Comparison of ENCODE assay signal across 21 cellular contexts in genomic region chr14:95538801-95539509, GRCh38. TPM values are rescaled to one million over a fixed set of nuclear protein-coding genes. Genes with fewer than 3 reads are reported as not detected.
A peak's percentile ranks its signal among the peaks of the same experiment; 100 is the strongest.
DNase-seq lines count a peak whose midpoint lies in the region; ATAC-seq, FAIRE-seq and TF ChIP-seq lines count a peak whose summit lies in the region.
"Had no signal": no experiment of that assay in that cellular context is flagged by ENCODE, and none has a peak within 500 bp of the region (broad histone marks: within the 10 kb centered on the region; RNA-seq: fewer than 3 reads in every experiment).

No MANE protein-coding gene starts in this region.

- H3K79me1 ChIP-seq in IMR-90 (ENCODE audit: low read depth in 1 of 2, low read length in 2 of 2) (peaks cover 45 to 64% of the 10 kb centered on the region in 2 experiments), mesenchymal stem cell (replicated peaks; ENCODE audit: low read length, poor library complexity, severe bottlenecking) (peaks cover 23% of the 10 kb centered on the region)

- peak overlapping the region; percentile 22; the same call in 1 of the 2 replicates for H2AK5ac ChIP-seq in IMR-90 (ENCODE audit: low read depth, low read length)
- H2AK5ac ChIP-seq in mesenchymal stem cell (ENCODE audit: low read length, severe bottlenecking) = no peak overlapping the region

- H4K91ac ChIP-seq in IMR-90 (ENCODE audit: insufficient read depth, low read depth, low read length) = no peak overlapping the region
- no peak overlapping the region for H4K91ac ChIP-seq in mesenchymal stem cell (ENCODE audit: low read length)

- peak overlapping the region; percentile 98; the same call in 1 of the 2 replicates for H3K9ac ChIP-seq in BLaER1
- H3K9ac ChIP-seq in IMR-90 (ENCODE audit: low read depth, low read length) = no peak overlapping the region
- peak overlapping the region; percentile 78 to 89; a peak in 3 of 4 replicates for H3K9ac ChIP-seq in K562 (ENCODE audit: insufficient read depth in 1 of 2, low read depth in 2 of 2, low read length in 2 of 2)
- H3K9ac ChIP-seq in mesenchymal stem cell (ENCODE audit: low read length) = no peak overlapping the region

- TF ChIP-seq POLR2A in IMR-90 (IDR thresholded peaks at IDR 0.05; ENCODE audit: low read depth, low read length) (no peak), K562 (conservative IDR thresholded peaks at IDR 0.05) (no peak)

- H3K23ac ChIP-seq in IMR-90 (ENCODE audit: low read depth, low read length) = no peak overlapping the region
- H3K23ac ChIP-seq in mesenchymal stem cell (ENCODE audit: low read length in 2 of 2) = no peak overlapping the region

- no peaks in the 10 kb centered on the region for H3K27me3 ChIP-seq in BLaER1
- H3K27me3 ChIP-seq in IMR-90 (ENCODE audit: control insufficient read depth, insufficient read depth, low read length) = no peaks in the 10 kb centered on the region
- H3K27me3 ChIP-seq in K562 (ENCODE audit: control insufficient read depth in 2 of 2, insufficient read depth in 2 of 2, low read length in 2 of 2) = no peaks in the 10 kb centered on the region
- H3K27me3 ChIP-seq in mesenchymal stem cell (ENCODE audit: control insufficient read depth in 1 of 2, insufficient read depth in 1 of 2, low read length in 2 of 2) = no peaks in the 10 kb centered on the region

- no peak overlapping the region for H2BK12ac ChIP-seq in mesenchymal stem cell (ENCODE audit: low read length in 2 of 2)

- TF ChIP-seq CTCF in IMR-90 (conservative IDR thresholded peaks at IDR 0.05; ENCODE audit: low read depth, low read length) (no peak), K562 (IDR thresholded peaks at IDR 0.05 in 2 of 3, conservative IDR thresholded peaks at IDR 0.05 in 1 of 3; ENCODE audit: insufficient read depth in 2 of 3, low read depth in 1 of 3, low read length in 3 of 3) (no peak)

- dilution Hi-C loops in IMR-90 (cut with HindIII; ENCODE audit: low sequenced_read_pairs, unreplicated experiment) = no loop called here

- TF ChIP-seq EP300 in K562 (IDR thresholded peaks at IDR 0.05; ENCODE audit: low read length) = no peak

- peaks cover 44% of the 10 kb centered on the region for H3K36me3 ChIP-seq in BLaER1
- peaks cover under 1% of the 10 kb centered on the region; the same call in 1 of the 2 replicates for H3K36me3 ChIP-seq in IMR-90 (ENCODE audit: control insufficient read depth, insufficient read depth, low read length)
- H3K36me3 ChIP-seq in K562 (ENCODE audit: control insufficient read depth, insufficient read depth, low read length) = peaks cover 16% of the 10 kb centered on the region; the same call in 2 of the 3 replicates
- H3K36me3 ChIP-seq in mesenchymal stem cell (ENCODE audit: control insufficient read depth in 1 of 2, insufficient read depth in 2 of 2, low read depth in 1 of 2, low read length in 2 of 2) = peaks cover 2 to 4% of the 10 kb centered on the region in 2 experiments

- H2BK120ac ChIP-seq in IMR-90 (ENCODE audit: low read depth, low read length) = no peak overlapping the region
- H2BK120ac ChIP-seq in mesenchymal stem cell (ENCODE audit: low read depth, low read length) = no peak overlapping the region

- peak; percentile 88 for FAIRE-seq in K562 (lab: Jason Lieb, UNC)
- FAIRE-seq: D721Med had no signal

- H4K20me1 ChIP-seq in BLaER1 (peaks cover 91% of the 10 kb centered on the region), IMR-90 (ENCODE audit: insufficient read depth, low read length) (peaks cover 42% of the 10 kb centered on the region), K562 (replicated peaks; ENCODE audit: control insufficient read depth, insufficient read depth, low read length) (peaks cover 23% of the 10 kb centered on the region; the same call in 1 of the 2 replicates)

- peaks cover 76% of the 10 kb centered on the region for H3K4me1 ChIP-seq in BLaER1
- 0 out of 2 replicates have a peak, but pooled peaks cover 7% of the 10 kb centered on the region for H3K4me1 ChIP-seq in IMR-90 (ENCODE audit: control insufficient read depth, insufficient read depth, low read length)
- H3K4me1 ChIP-seq in K562 (replicated peaks in 1 of 2; ENCODE audit: control insufficient read depth in 2 of 2, insufficient read depth in 2 of 2, low read length in 2 of 2) = peaks cover 12 to 50% of the 10 kb centered on the region in 2 experiments
- H3K4me1 ChIP-seq in mesenchymal stem cell (ENCODE audit: control insufficient read depth, insufficient read depth, low read depth, low read length) = peaks cover 7% of the 10 kb centered on the region

- H4K8ac ChIP-seq in IMR-90 (ENCODE audit: low read depth in 2 of 2, low read length in 2 of 2) (no peak overlapping the region), mesenchymal stem cell (ENCODE audit: low read length) (peak overlapping the region; percentile 16)

- H2BK20ac ChIP-seq in IMR-90 (ENCODE audit: low read depth, low read length) = no peak overlapping the region

- H2BK5ac ChIP-seq in IMR-90 (ENCODE audit: low read depth, low read length, poor library complexity, severe bottlenecking) = no peak overlapping the region
- H2BK5ac ChIP-seq in mesenchymal stem cell (ENCODE audit: low read depth, low read length, poor library complexity, severe bottlenecking) = no peak overlapping the region

- H2BK15ac ChIP-seq in IMR-90 (ENCODE audit: low read depth, low read length) = no peak overlapping the region
- H2BK15ac ChIP-seq in mesenchymal stem cell (ENCODE audit: low read depth, poor library complexity, severe bottlenecking) = no peak overlapping the region

- intact Hi-C loops in IMR-90 (cut with micrococcal nuclease) = loop anchor here (10.0 kb wide), 3 partner anchors 314 to 726 kb away; no protein-coding TSS in a partner anchor
- intact Hi-C loops in K562 (cut with micrococcal nuclease) = no loop called here

- POLR2A ChIA-PET in IMR-90 (lab: Charles Lee; ENCODE audit: unreplicated experiment) (interaction anchor here (0.6 kb wide), 1 partner anchor 1332 kb away, joined by 12 read pairs; no protein-coding TSS in a partner anchor), K562 (lab: Yijun Ruan, JAX) (interaction anchor here (0.6 to 1.3 kb wide), 7 partner anchors 13 to 844 kb away, joined by 3 to 5 read pairs (median 4); no protein-coding TSS in a partner anchor)

- H4K5ac ChIP-seq in IMR-90 (ENCODE audit: low read depth, low read length) = no peak overlapping the region

- H3K27ac ChIP-seq in BLaER1 = peak overlapping the region; percentile 93; the same call in 1 of the 2 replicates
- H3K27ac ChIP-seq in IMR-90 (ENCODE audit: insufficient read depth, low read length) = no peak overlapping the region
- H3K27ac ChIP-seq in K562 (ENCODE audit: extremely low read depth, low read depth, low read length) = peak overlapping the region; percentile 94
- H3K27ac ChIP-seq in mesenchymal stem cell (ENCODE audit: low read length, poor library complexity, severe bottlenecking) = no peak overlapping the region

- H3K4me3 ChIP-seq in BLaER1 (peak overlapping the region; percentile 99), IMR-90 (ENCODE audit: insufficient read depth, low read depth, low read length) (no peak overlapping the region), K562 (peak overlapping the region; percentile 25), mesenchymal stem cell (ENCODE audit: insufficient read depth in 1 of 2, low read depth in 1 of 2, low read length in 2 of 2) (no peak overlapping the region)

- H3K4me2 ChIP-seq in BLaER1 (peak overlapping the region; percentile 97), IMR-90 (ENCODE audit: low read depth, low read length) (no peak overlapping the region), K562 (ENCODE audit: insufficient read depth, low read length) (peak overlapping the region; percentile 100), mesenchymal stem cell (ENCODE audit: low read length, poor library complexity, severe bottlenecking) (no peak overlapping the region)

- in situ Hi-C loops in IMR-90 (cut with MboI; ENCODE audit: low sequenced_read_pairs) = loop anchor here (25.0 kb wide), 1 partner anchor 723 kb away; the partner anchor contains the start of gene BDKRB1
- in situ Hi-C loops in K562 (cut with MboI) = no loop called here

- ATAC-seq in IMR-90 (ENCODE audit: low read depth) (no peak), K562 (peak; percentile 3; the same call in 1 of the 3 replicates), GM21423 (IDR thresholded peaks at IDR 0.05; ENCODE audit: unreplicated experiment) (no peak), HG02981 (IDR thresholded peaks at IDR 0.05; ENCODE audit: unreplicated experiment) (no peak)
- ATAC-seq: Panc1, SK-N-SH treated with all-trans-retinoic acid at 6 μM for 48 hours had no signal

- CTCF ChIA-PET in IMR-90 (lab: Yijun Ruan, JAX) (interaction anchor here (0.9 kb wide), 1 partner anchor 12 kb away, joined by 3 read pairs; no protein-coding TSS in a partner anchor), K562 (lab: Yijun Ruan, JAX; ENCODE audit: low intra/inter-chr PET ratio) (no interaction called here)

- H3K4ac ChIP-seq in IMR-90 (ENCODE audit: low read depth, low read length) (no peak overlapping the region), mesenchymal stem cell (ENCODE audit: low read depth in 1 of 2, low read length in 2 of 2) (no peak overlapping the region)

- H2AK9ac ChIP-seq in IMR-90 (replicated peaks; ENCODE audit: low read depth, low read length, poor library complexity) = no peak overlapping the region

- no peak overlapping the region for H3K14ac ChIP-seq in IMR-90 (replicated peaks; ENCODE audit: low read depth, low read length)
- H3K14ac ChIP-seq in mesenchymal stem cell (ENCODE audit: low read length in 2 of 2) = no peak overlapping the region

- H3K18ac ChIP-seq in IMR-90 (ENCODE audit: low read depth, low read length) = no peak overlapping the region
- no peak overlapping the region for H3K18ac ChIP-seq in mesenchymal stem cell (ENCODE audit: low read depth in 1 of 2, low read length in 2 of 2)

- H3K9me1 ChIP-seq in IMR-90 (ENCODE audit: insufficient read depth, low read length) = peaks cover 14% of the 10 kb centered on the region
- H3K9me1 ChIP-seq in K562 (ENCODE audit: control insufficient read depth, insufficient read depth, low read length) = no peaks in the 10 kb centered on the region

- no peaks in the 10 kb centered on the region for H3K9me3 ChIP-seq in BLaER1
- no peaks in the 10 kb centered on the region for H3K9me3 ChIP-seq in IMR-90 (ENCODE audit: control insufficient read depth, insufficient read depth, low read length)
- no peaks in the 10 kb centered on the region for H3K9me3 ChIP-seq in K562 (replicated peaks; ENCODE audit: control insufficient read depth, insufficient read depth, low read depth, low read length)
- peaks cover under 1% of the 10 kb centered on the region for H3K9me3 ChIP-seq in mesenchymal stem cell (ENCODE audit: control insufficient read depth, low read length)

- no peak for TF ChIP-seq RAD21 in IMR-90 (IDR thresholded peaks at IDR 0.05; ENCODE audit: low read length)
- TF ChIP-seq RAD21 in K562 (CRISPR knock-in tag; conservative IDR thresholded peaks at IDR 0.05 in 1 of 2, IDR thresholded peaks at IDR 0.05 in 1 of 2) = no peak

- peaks cover 96% of the 10 kb centered on the region for H3K79me2 ChIP-seq in K562 (ENCODE audit: control insufficient read depth, insufficient read depth, low read length)

- BruUV-seq in IMR-90 (replicated peaks; lab: Mats Ljungman, UMichigan) (no TSS peak), K562 (replicated peaks; lab: Mats Ljungman, UMichigan) (no TSS peak)

- H2AFZ ChIP-seq in IMR-90 (replicated peaks; ENCODE audit: low read length, poor library complexity) (no peak overlapping the region), K562 (ENCODE audit: low read depth, low read length) (no peak overlapping the region), mesenchymal stem cell (ENCODE audit: low read depth, low read length) (no peak overlapping the region)

- H3K56ac ChIP-seq in IMR-90 (ENCODE audit: extremely low read depth, insufficient read depth, low read length) = no peak overlapping the region

- no peak for DNase-seq in IMR-90
- peak in 1 of 4 experiments; percentile 61 for DNase-seq in K562 (ENCODE audit: extremely low read depth in 1 of 4, low spot score in 3 of 4)
- DNase-seq in mesenchymal stem cell = no peak
- no peak for DNase-seq in iPS-NIHi7 (ENCODE audit: extremely low spot score)
- no peak for DNase-seq in GF-D8 (lab: John Stamatoyannopoulos, UW)
- DNase-seq: AML-193; GOT3; HCEC 1CT; MM.1S; NCI-H1092 treated with DMSO at 0.1 percent for 48 hours; NCI-H1436 treated with DMSO at 0.1 percent for 48 hours; NCI-H1930; NCI-H510A; NCI-H748 treated with DMSO at 0.1 percent for 48 hours; NK-92 treated with Interleukin-12 subunit alpha and Interleukin-12 subunit beta, amount 100 ng/mL, for 24 hours had no signal

- WGBS in IMR-90 (ENCODE audit: extremely low coverage in 2 of 2, insufficient read length in 1 of 2), 2 experiments = 96% methylated on average over 4 of the region's 14 CpGs; no CpG with 5 or more reads in 1 of the 2 experiments
- WGBS in K562 (ENCODE audit: insufficient coverage, low coverage, missing lambda C conversion rate) = 12% methylated on average over 14 of the region's 14 CpGs
- 95% methylated on average over 13 of the region's 14 CpGs for WGBS in mesenchymal stem cell

RNA-seq across cellular contexts. Expression of gene GLRX5, which starts 4.1 kb away (rescaled TPM):
- 32.4 and 59.2 TPM in 2 replicates for total RNA-seq in IMR-90 (2012; rRNA removed)
- 31.7 and 40.4 TPM in 2 replicates for polyA plus RNA-seq in IMR-90 (2012; rRNA removed)
- 13.3 and 15.9 TPM in 2 replicates for polyA plus RNA-seq in IMR-90 (2012; cell fraction: cytosol; rRNA removed)
- polyA plus RNA-seq in IMR-90 (2012; cell fraction: nucleus; rRNA removed; ENCODE audit: low replicate concordance) = 5.0 and 14.4 TPM in 2 replicates
- total RNA-seq in K562 (2011; cell fraction: chromatin; rRNA removed; ENCODE audit: low replicate concordance) = 11.5 and 14.3 TPM in 2 replicates
- 8.3 and 11.6 TPM in 2 replicates for total RNA-seq in K562 (2011; cell fraction: nucleolus; rRNA removed)
- 19.2 and 24.9 TPM in 2 replicates for total RNA-seq in K562 (2011; cell fraction: nucleoplasm; rRNA removed)
- 78.4 and 97.8 TPM in 2 replicates for total RNA-seq in K562 (2014; rRNA removed)
- 85.5 and 97.4 TPM in 2 replicates for total RNA-seq in K562 (2014; rRNA removed; fragmentation: Illumina TruSeq; extraction: Trizol)
- total RNA-seq in K562 (2015; rRNA removed; fragmentation: Illumina TruSeq; extraction: Trizol) = 56.4 and 57.9 TPM in 2 replicates
- 66.8 and 68.0 TPM in 2 replicates for total RNA-seq in K562 (2021)
- polyA plus RNA-seq in K562 (2011; rRNA removed) = 63.8 and 85.2 TPM in 2 replicates
- polyA plus RNA-seq in K562 (2011; cell fraction: cytosol; rRNA removed) = 31.1 and 72.2 TPM in 2 replicates
- polyA plus RNA-seq in K562 (2011; cell fraction: nucleus; rRNA removed) = 9.8 and 21.8 TPM in 2 replicates
- polyA plus RNA-seq in K562 (2012) = 53.4 and 78.6 TPM in 2 replicates
- polyA plus RNA-seq in K562 (2014; fragmentation: Illumina TruSeq; extraction: Trizol) = 92.8 and 96.8 TPM in 2 replicates
- polyA plus RNA-seq in K562 (2014; fragmentation: Nextera tagmentation; extraction: Ambion mirVana) = 10 to 100 TPM; 16.7 to 20.0 TPM
- polyA plus RNA-seq in K562 (2014; rRNA removed) = 66.4 and 73.9 TPM in 2 replicates
- 32.8 and 34.4 TPM in 2 replicates for polyA minus RNA-seq in K562 (2011; rRNA and poly(A)+ RNA removed)
- 17.5 and 24.9 TPM in 2 replicates for polyA minus RNA-seq in K562 (2011; cell fraction: cytosol; rRNA and poly(A)+ RNA removed)
- 5.8 and 14.6 TPM in 2 replicates for polyA minus RNA-seq in K562 (2011; cell fraction: nucleus; rRNA and poly(A)+ RNA removed)
- polyA plus RNA-seq in mesenchymal stem cell (2013, experiment 1 of 2) = 52.4 TPM
- 54.4 TPM for polyA plus RNA-seq in mesenchymal stem cell (2013, experiment 2 of 2)

RNA-seq across cellular contexts. Expression of gene SYNE3, which starts 22.5 kb away (rescaled TPM):
- total RNA-seq in IMR-90 (2012; rRNA removed) (5.0 TPM in 2 replicates), K562 (2014; rRNA removed) (0.94 and 2.7 TPM in 2 replicates), K562 (2014; rRNA removed; fragmentation: Illumina TruSeq; extraction: Trizol) (0.55 and 0.67 TPM in 2 replicates), K562 (2015; rRNA removed; fragmentation: Illumina TruSeq; extraction: Trizol) (0.47 and 0.79 TPM in 2 replicates), K562 (2021) (2.2 and 3.1 TPM in 2 replicates)
- polyA plus RNA-seq in IMR-90 (2012; rRNA removed) (2.9 and 3.1 TPM in 2 replicates), K562 (2011; rRNA removed) (0.15 and 0.95 TPM in 2 replicates), K562 (2014; fragmentation: Illumina TruSeq; extraction: Trizol) (0.61 and 0.71 TPM in 2 replicates), K562 (2014; fragmentation: Nextera tagmentation; extraction: Ambion mirVana) (under 1 TPM; 0.04 to 0.08 TPM), K562 (2014; rRNA removed) (1.7 and 1.8 TPM in 2 replicates)
- 1.9 and 2.6 TPM in 2 replicates for polyA plus RNA-seq in IMR-90 (2012; cell fraction: cytosol; rRNA removed)
- polyA plus RNA-seq in IMR-90 (2012; cell fraction: nucleus; rRNA removed; ENCODE audit: low replicate concordance) = 6.1 and 7.9 TPM in 2 replicates
- 2.1 and 2.6 TPM in 2 replicates for total RNA-seq in K562 (2011; cell fraction: chromatin; rRNA removed; ENCODE audit: low replicate concordance)
- 1.2 and 1.3 TPM in 2 replicates for total RNA-seq in K562 (2011; cell fraction: nucleolus; rRNA removed)
- 1.8 and 2.3 TPM in 2 replicates for total RNA-seq in K562 (2011; cell fraction: nucleoplasm; rRNA removed)
- 0.10 and 0.47 TPM in 2 replicates for polyA plus RNA-seq in K562 (2011; cell fraction: cytosol; rRNA removed)
- polyA plus RNA-seq in K562 (2011; cell fraction: nucleus; rRNA removed) = 0.40 and 1.4 TPM in 2 replicates
- polyA plus RNA-seq in K562 (2012) = 1.1 and 2.8 TPM in 2 replicates
- polyA minus RNA-seq in K562 (2011; rRNA and poly(A)+ RNA removed) = 0.14 and 1.0 TPM in 2 replicates
- 0.82 TPM in 1 of 2 replicates, not detected in the other for polyA minus RNA-seq in K562 (2011; cell fraction: cytosol; rRNA and poly(A)+ RNA removed)
- polyA minus RNA-seq in K562 (2011; cell fraction: nucleus; rRNA and poly(A)+ RNA removed) = 0.13 and 2.0 TPM in 2 replicates
- 4.1 TPM for polyA plus RNA-seq in mesenchymal stem cell (2013, experiment 1 of 2)
- 3.9 TPM for polyA plus RNA-seq in mesenchymal stem cell (2013, experiment 2 of 2)

Comparison
In these comparisons a context has a peak if more than half of its experiments do, and no peak if none do; other contexts are left out.
1. H3K27ac ChIP-seq: peak in BLaER1 (single experiment) and K562 (single experiment); none in IMR-90 (single experiment) and mesenchymal stem cell (single experiment).
2. H3K4me2 ChIP-seq: peak in BLaER1 (single experiment) and K562 (single experiment); none in IMR-90 (single experiment) and mesenchymal stem cell (single experiment).
3. H3K4me3 ChIP-seq: peak in BLaER1 (single experiment) and K562 (single experiment); none in IMR-90 (single experiment) and mesenchymal stem cell (0 of 2).
4. H3K9ac ChIP-seq: peak in BLaER1 (single experiment) and K562 (2 of 2); none in IMR-90 (single experiment) and mesenchymal stem cell (single experiment).